Comparison of ENCODE assay signal across 8 cellular contexts in the genomic region with DNA sequence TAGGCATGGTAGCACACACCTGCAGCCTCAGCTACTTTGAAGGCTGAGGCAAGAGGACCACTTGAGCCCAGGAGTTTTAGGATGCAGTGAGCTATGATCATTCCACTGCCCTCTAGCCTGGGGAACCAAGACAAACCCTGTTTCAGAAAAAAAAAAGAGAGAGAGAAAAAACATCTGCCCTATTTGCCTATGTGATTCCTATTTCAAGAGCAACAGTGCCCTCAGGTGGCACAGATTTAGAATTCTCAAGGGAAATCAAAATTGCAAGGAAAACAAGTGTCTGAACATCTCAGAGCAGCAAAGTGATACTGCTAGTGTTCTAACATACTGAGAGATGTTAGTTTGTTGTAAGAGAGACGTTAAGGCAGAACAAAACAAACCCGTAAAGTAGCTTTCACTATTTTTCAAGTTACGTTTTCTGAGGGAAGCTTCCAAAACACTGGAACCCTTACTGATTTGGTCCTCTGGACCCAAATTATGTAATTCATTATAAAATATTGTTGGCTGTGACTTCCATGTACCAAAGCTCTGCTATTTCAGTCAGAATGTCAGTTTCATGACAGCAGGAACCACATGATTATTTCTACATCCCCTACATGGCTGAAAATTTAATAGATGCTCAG. TPM values are rescaled to one million over a fixed set of nuclear protein-coding genes. Genes with fewer than 3 reads are reported as not detected.
DNase-seq lines count a peak whose midpoint lies in the region; ATAC-seq and TF ChIP-seq lines count a peak whose summit lies in the region.

No MANE protein-coding gene starts in this region.

- no peaks in the 10 kb centered on the region for H3K27me3 Mint-ChIP-seq in activated T-cell treated with anti-CD3 and anti-CD28 coated beads, Interleukin-2, amount 50 U/mL, for 72 hours (ENCODE audit: low read depth)

- TF ChIP-seq CTCF in gastroesophageal sphincter (IDR thresholded peaks at IDR 0.05): peak in 3 of 4 experiments; percentile 39 to 57 (median 44)
- peak in 3 of 5 experiments; percentile 41 to 49 (median 46) for TF ChIP-seq CTCF in gastrocnemius medialis (IDR thresholded peaks at IDR 0.05 in 4 of 5, conservative IDR thresholded peaks at IDR 0.05 in 1 of 5)
- TF ChIP-seq CTCF in vagina (IDR thresholded peaks at IDR 0.05): peak in 1 of 3 experiments; percentile 17

- no peak for TF ChIP-seq POLR2A in gastroesophageal sphincter (IDR thresholded peaks at IDR 0.05)
- TF ChIP-seq POLR2A in gastrocnemius medialis (IDR thresholded peaks at IDR 0.05): no peak
- TF ChIP-seq POLR2A in vagina (IDR thresholded peaks at IDR 0.05): no peak

- DNase-seq in ELF-1 (ENCODE audit: low read depth, low spot score) (peak; percentile 37), NCI-H748 treated with DMSO at 0.1 percent for 48 hours (lab: John Stamatoyannopoulos, UW) (peak; percentile 42), gastrocnemius medialis (no peak), vagina (ENCODE audit: extremely low spot score in 2 of 2) (no peak)
- DNase-seq in activated T-cell treated with anti-CD3 and anti-CD28 coated beads, Interleukin-2, amount 50 U/mL, for 72 hours: peak; percentile 44 to 49

- WGBS in gastroesophageal sphincter (ENCODE audit: low coverage in 1 of 2), 2 donors: 48 to 58% methylated on average over 3 of the region's 3 CpGs

- no peak for TF ChIP-seq EP300 in gastroesophageal sphincter (IDR thresholded peaks at IDR 0.05)

- no peaks in the 10 kb centered on the region for H3K27me3 ChIP-seq in gastroesophageal sphincter
- H3K27me3 ChIP-seq in gastrocnemius medialis: no peaks in the 10 kb centered on the region
- no peaks in the 10 kb centered on the region for H3K27me3 ChIP-seq in vagina

- H3K4me3 ChIP-seq in gastroesophageal sphincter (no peak overlapping the region), gastrocnemius medialis (no peak overlapping the region), vagina (no peak overlapping the region)

- intact Hi-C loops in gastrocnemius medialis (cut with DNase I; ENCODE audit: low total_unique reads): no loop called here
- intact Hi-C loops in vagina (cut with DNase I): loop anchor here (2.0 to 10.0 kb wide), 2 partner anchors 51 to 647 kb away; no protein-coding TSS in a partner anchor

- H3K27ac ChIP-seq in gastroesophageal sphincter: no peak overlapping the region
- no peak overlapping the region for H3K27ac ChIP-seq in gastrocnemius medialis
- no peak overlapping the region for H3K27ac ChIP-seq in vagina

- in situ Hi-C loops in gastrocnemius medialis (cut with MboI; ENCODE audit: low sequenced_read_pairs in 4 of 4): loop anchor here in 3 of 4 donors (10.0 kb wide), 4 partner anchors 47 to 657 kb away; no protein-coding TSS in a partner anchor

- peaks cover 3 to 64% of the 10 kb centered on the region in 2 donors for H3K36me3 ChIP-seq in gastroesophageal sphincter
- peaks cover 0 to 45% of the 10 kb centered on the region in 2 donors for H3K36me3 ChIP-seq in gastrocnemius medialis
- H3K36me3 ChIP-seq in vagina: peaks cover 0 to 24% of the 10 kb centered on the region in 2 donors

- peaks cover 17% of the 10 kb centered on the region for H3K4me1 Mint-ChIP-seq in activated T-cell treated with anti-CD3 and anti-CD28 coated beads, Interleukin-2, amount 50 U/mL, for 72 hours (ENCODE audit: low read depth)

- peaks cover 0 to 9% of the 10 kb centered on the region in 2 donors for H3K36me3 Mint-ChIP-seq in activated T-cell treated with anti-CD3 and anti-CD28 coated beads, Interleukin-2, amount 50 U/mL, for 72 hours (ENCODE audit: insufficient read depth in 2 of 2)

- H3K9me3 ChIP-seq in gastroesophageal sphincter: no peaks in the 10 kb centered on the region
- no peaks in the 10 kb centered on the region for H3K9me3 ChIP-seq in gastrocnemius medialis
- H3K9me3 ChIP-seq in vagina: no peaks in the 10 kb centered on the region

- H3K27ac Mint-ChIP-seq in activated T-cell treated with anti-CD3 and anti-CD28 coated beads, Interleukin-2, amount 50 U/mL, for 72 hours: no peak overlapping the region

- peaks cover 0 to 32% (median 3%) of the 10 kb centered on the region in 3 donors for H3K4me1 ChIP-seq in gastroesophageal sphincter
- peaks cover 2 to 3% of the 10 kb centered on the region in 2 donors for H3K4me1 ChIP-seq in gastrocnemius medialis
- H3K4me1 ChIP-seq in vagina: no peaks in the 10 kb centered on the region

- H3K9me3 Mint-ChIP-seq in activated T-cell treated with anti-CD3 and anti-CD28 coated beads, Interleukin-2, amount 50 U/mL, for 72 hours: no peaks in the 10 kb centered on the region

- H3K4me3 Mint-ChIP-seq in activated T-cell treated with anti-CD3 and anti-CD28 coated beads, Interleukin-2, amount 50 U/mL, for 72 hours: peak overlapping the region in 1 of 2 donors; percentile 35

- peak; percentile 81 for ATAC-seq in GM19467 (IDR thresholded peaks at IDR 0.05; ENCODE audit: unreplicated experiment)
- ATAC-seq in HG03469 (IDR thresholded peaks at IDR 0.05; ENCODE audit: unreplicated experiment): peak; percentile 66
- peak; percentile 51 to 59 for ATAC-seq in activated T-cell treated with anti-CD3 and anti-CD28 coated beads, Interleukin-2, amount 50 U/mL, for 72 hours (replicated peaks in 1 of 2)
- ATAC-seq in gastroesophageal sphincter: no peak
- peak in 1 of 2 donors; percentile 27 for ATAC-seq in gastrocnemius medialis

RNA-seq across cellular contexts. Expression of a gene that starts 7.9 kb away (rescaled TPM):
- total RNA-seq in activated T-cell treated with anti-CD3 and anti-CD28 coated beads, Interleukin-2, amount 50 U/mL, for 72 hours: 10 to 100 TPM; 15.6 to 17.6 TPM
- total RNA-seq in gastroesophageal sphincter (100 to 1,000 TPM in 1 of 4 donors, 10 to 100 TPM in 3; 26.9 to 109 (median 55.2) TPM), gastrocnemius medialis (10 to 100 TPM; 11.6 to 40.3 (median 18.5) TPM), vagina (42.0 TPM)

RNA-seq across cellular contexts. Expression of a gene that starts 15.2 kb away (rescaled TPM):
- 10 to 100 TPM; 22.5 to 24.5 TPM for total RNA-seq in activated T-cell treated with anti-CD3 and anti-CD28 coated beads, Interleukin-2, amount 50 U/mL, for 72 hours
- total RNA-seq in gastroesophageal sphincter (10 to 100 TPM; 14.3 to 24.9 (median 20.2) TPM), gastrocnemius medialis (1 to 10 TPM; 2.0 to 6.1 (median 2.3) TPM), vagina (23.3 TPM)

Comparison
In these comparisons a context has a peak if more than half of its experiments do, and no peak if none do; other contexts are left out.
1. DNase-seq: peak in ELF-1 (single experiment), NCI-H748 treated with DMSO at 0.1 percent for 48 hours (single experiment) and activated T-cell treated with anti-CD3 and anti-CD28 coated beads, Interleukin-2, amount 50 U/mL, for 72 hours (2 of 2); none in gastrocnemius medialis (0 of 2) and vagina (0 of 2).